ENCODE assay signal across 8 cellular contexts in the genomic region with DNA sequence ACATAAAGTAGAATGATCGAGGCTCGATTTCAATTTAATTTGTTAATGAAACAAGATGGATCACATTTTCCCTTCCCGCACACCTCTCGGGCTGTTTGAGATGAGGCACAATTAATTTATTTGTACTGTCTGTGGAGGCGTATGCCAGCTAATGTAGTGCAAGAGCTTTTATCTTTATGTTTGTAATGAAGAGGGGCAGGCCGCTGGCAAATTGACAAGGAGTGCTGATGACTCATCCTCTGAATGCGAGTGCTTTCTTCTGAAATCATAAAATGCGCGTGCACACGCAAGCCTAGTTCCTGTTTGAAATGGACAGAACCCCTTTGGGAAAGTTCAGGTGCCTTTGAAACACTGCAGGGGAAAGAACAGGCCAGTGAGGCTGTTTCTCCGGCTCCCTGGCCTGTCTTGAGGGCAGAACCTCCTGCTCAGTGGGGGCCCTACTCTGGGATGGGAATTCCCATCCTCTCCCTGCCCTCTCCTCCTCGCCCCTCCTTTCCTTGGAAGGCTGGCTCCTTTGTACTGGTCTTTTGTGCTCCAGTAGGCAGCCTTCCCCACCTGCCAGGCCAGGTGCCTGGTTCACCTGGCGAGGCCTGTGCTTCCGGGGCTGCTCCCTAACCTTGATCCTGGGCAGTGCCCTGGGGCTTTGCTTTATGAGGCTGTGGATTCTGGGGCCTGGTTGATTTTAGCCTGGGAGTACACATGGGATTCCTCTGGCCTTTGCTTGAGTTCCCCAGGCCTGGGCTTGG. TPM values are rescaled to one million over a fixed set of nuclear protein-coding genes. Genes with fewer than 3 reads are reported as not detected.
A peak's percentile ranks its signal among the peaks of the same experiment; 100 is the strongest.
DNase-seq lines count a peak whose midpoint lies in the region; ATAC-seq and TF ChIP-seq lines count a peak whose summit lies in the region.

No MANE protein-coding gene starts in this region.

- H3K4me1 ChIP-seq in SJSA1 (replicated peaks) (peaks cover 68% of the 10 kb centered on the region), gastroesophageal sphincter (peaks cover 0 to 69% (median 16%) of the 10 kb centered on the region in 3 donors)

- DNase-seq in AG08395 (ENCODE audit: low spot score) (peak; percentile 76), SJSA1 (ENCODE audit: low read depth in 1 of 2, low spot score in 2 of 2) (peak; percentile 84 to 91), pulmonary artery endothelial cell (ENCODE audit: low read depth, low spot score) (peak; percentile 79), DMS114 treated with DMSO at 0.1 percent for 48 hours (lab: John Stamatoyannopoulos, UW; ENCODE audit: unreplicated experiment) (no peak)
- no peak for DNase-seq in activated naive CD4-positive, alpha-beta T cell treated with anti-CD3 and anti-CD28 coated beads, Interleukin-2, amount 10 ng/mL, durations not matched to agents 7 days and 5 days

- no peak overlapping the region for H3K27ac Mint-ChIP-seq in activated naive CD4-positive, alpha-beta T cell treated with anti-CD3 and anti-CD28 coated beads, Interleukin-2, amount 10 ng/mL, durations not matched to agents 7 days and 5 days

- H3K4me3 ChIP-seq in SJSA1 (no peak overlapping the region), gastroesophageal sphincter (no peak overlapping the region)

- H3K9me3 ChIP-seq in SJSA1 (replicated peaks) (no peaks in the 10 kb centered on the region), gastroesophageal sphincter (no peaks in the 10 kb centered on the region)

- TF ChIP-seq CTCF in gastroesophageal sphincter (IDR thresholded peaks at IDR 0.05), result no peak

- H3K9me3 Mint-ChIP-seq in activated naive CD4-positive, alpha-beta T cell treated with anti-CD3 and anti-CD28 coated beads, Interleukin-2, amount 10 ng/mL, durations not matched to agents 7 days and 5 days, result no peaks in the 10 kb centered on the region

- TF ChIP-seq POLR2A in gastroesophageal sphincter (IDR thresholded peaks at IDR 0.05), result no peak

- H3K36me3 Mint-ChIP-seq in activated naive CD4-positive, alpha-beta T cell treated with anti-CD3 and anti-CD28 coated beads, Interleukin-2, amount 10 ng/mL, durations not matched to agents 7 days and 5 days, result no peaks in the 10 kb centered on the region

- TF ChIP-seq EP300 in Ishikawa (IDR thresholded peaks at IDR 0.05; ENCODE audit: borderline replicate concordance), result no peak; the same call in 1 of the 2 replicates
- no peak for TF ChIP-seq EP300 in gastroesophageal sphincter (IDR thresholded peaks at IDR 0.05)

- H3K27ac ChIP-seq in SJSA1, result peak overlapping the region; percentile 63
- peak overlapping the region in 2 of 4 donors; percentile 7 to 61 for H3K27ac ChIP-seq in gastroesophageal sphincter

- H3K36me3 ChIP-seq in SJSA1 (peaks cover 6% of the 10 kb centered on the region; the same call in 1 of the 2 replicates), gastroesophageal sphincter (no peaks in the 10 kb centered on the region)

- H3K4me3 Mint-ChIP-seq in activated naive CD4-positive, alpha-beta T cell treated with anti-CD3 and anti-CD28 coated beads, Interleukin-2, amount 10 ng/mL, durations not matched to agents 7 days and 5 days, result no peak overlapping the region

- H3K4me1 Mint-ChIP-seq in activated naive CD4-positive, alpha-beta T cell treated with anti-CD3 and anti-CD28 coated beads, Interleukin-2, amount 10 ng/mL, durations not matched to agents 7 days and 5 days, result peaks cover 10% of the 10 kb centered on the region

- TF ChIP-seq RAD21 in Ishikawa (IDR thresholded peaks at IDR 0.05; ENCODE audit: low read depth), result peak; percentile 16; the same call in 1 of the 2 replicates

- ATAC-seq in gastroesophageal sphincter, result peak; percentile 54
- no peak for ATAC-seq in GM19467 (IDR thresholded peaks at IDR 0.05; ENCODE audit: unreplicated experiment)

- H3K27me3 ChIP-seq in SJSA1 (replicated peaks) (no peaks in the 10 kb centered on the region), gastroesophageal sphincter (no peaks in the 10 kb centered on the region)

- 32 to 52% methylated on average over 5 to 12 of the region's 14 CpGs for WGBS in gastroesophageal sphincter (ENCODE audit: low coverage in 1 of 2), 2 donors

- CTCF ChIA-PET in activated naive CD4-positive, alpha-beta T cell treated with anti-CD3 and anti-CD28 coated beads, Interleukin-2, amount 10 ng/mL, durations not matched to agents 7 days and 5 days (lab: Charles Lee), result no interaction called here

- H3K27me3 Mint-ChIP-seq in activated naive CD4-positive, alpha-beta T cell treated with anti-CD3 and anti-CD28 coated beads, Interleukin-2, amount 10 ng/mL, durations not matched to agents 7 days and 5 days, result peaks cover 68% of the 10 kb centered on the region

TF ChIP-seq in Ishikawa, 13 proteins besides CTCF, POLR2A, EP300 and RAD21:
- peak; percentile 71 for TF ChIP-seq NFIC (IDR thresholded peaks at IDR 0.05)
- TF ChIP-seq CREB1 (IDR thresholded peaks at IDR 0.05; ENCODE audit: low read depth), result no peak
- no peak for TF ChIP-seq ZBTB7A (IDR thresholded peaks at IDR 0.05; ENCODE audit: low read depth)
- no peak for TF ChIP-seq TAF1 (IDR thresholded peaks at IDR 0.05; ENCODE audit: low read depth)
- no peak for TF ChIP-seq CEBPB (IDR thresholded peaks at IDR 0.05)
- peak; percentile 83; the same call in 1 of the 2 replicates for TF ChIP-seq FOXM1 (IDR thresholded peaks at IDR 0.05; ENCODE audit: borderline replicate concordance, low read depth)
- TF ChIP-seq REST (IDR thresholded peaks at IDR 0.05; ENCODE audit: low read depth), result no peak
- peak; percentile 41; the same call in 1 of the 2 replicates for TF ChIP-seq YY1 (IDR thresholded peaks at IDR 0.05; ENCODE audit: low read depth)
- TF ChIP-seq EGR1 (IDR thresholded peaks at IDR 0.05), result no peak
- TF ChIP-seq TCF12 (IDR thresholded peaks at IDR 0.05; ENCODE audit: low read depth), result peak; percentile 90
- TF ChIP-seq TEAD4 (IDR thresholded peaks at IDR 0.05), result peak; percentile 63; the same call in 1 of the 2 replicates
- TF ChIP-seq, protein P1, sequence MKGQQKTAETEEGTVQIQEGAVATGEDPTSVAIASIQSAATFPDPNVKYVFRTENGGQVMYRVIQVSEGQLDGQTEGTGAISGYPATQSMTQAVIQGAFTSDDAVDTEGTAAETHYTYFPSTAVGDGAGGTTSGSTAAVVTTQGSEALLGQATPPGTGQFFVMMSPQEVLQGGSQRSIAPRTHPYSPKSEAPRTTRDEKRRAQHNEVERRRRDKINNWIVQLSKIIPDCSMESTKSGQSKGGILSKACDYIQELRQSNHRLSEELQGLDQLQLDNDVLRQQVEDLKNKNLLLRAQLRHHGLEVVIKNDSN (IDR thresholded peaks at IDR 0.05), result no peak
- TF ChIP-seq MAX (IDR thresholded peaks at IDR 0.05), result peak; percentile 74
TF ChIP-seq in Ishikawa: peak in this region for 6.

RNA-seq across cellular contexts. Expression of gene TEAD1, which starts 50.3 kb away (rescaled TPM):
- total RNA-seq in SJSA1 (2014; rRNA removed; shearing (Covaris generic)), result 77.0 and 123 TPM in 2 replicates
- total RNA-seq in gastroesophageal sphincter, result 100 to 1,000 TPM; 184 to 272 (median 208) TPM
- 20.0 and 25.1 TPM in 2 replicates for total RNA-seq in pulmonary artery endothelial cell

Comparison
In these comparisons a context has a peak if more than half of its experiments do, and no peak if none do; other contexts are left out.
1. DNase-seq: peak in AG08395 (single experiment), SJSA1 (2 of 2) and pulmonary artery endothelial cell (single experiment); none in DMS114 treated with DMSO at 0.1 percent for 48 hours (single experiment) and activated naive CD4-positive, alpha-beta T cell treated with anti-CD3 and anti-CD28 coated beads, Interleukin-2, amount 10 ng/mL, durations not matched to agents 7 days and 5 days (single experiment).